Comparison of ENCODE assay signal across 9 cellular contexts in genomic region chr16:89037261-89038152, GRCh38. TPM values are rescaled to one million over a fixed set of nuclear protein-coding genes. Genes with fewer than 3 reads are reported as not detected.
DNase-seq lines count a peak whose midpoint lies in the region; ATAC-seq, FAIRE-seq and TF ChIP-seq lines count a peak whose summit lies in the region.
"Had no signal": no experiment of that assay in that cellular context is flagged by ENCODE, and none has a peak within 500 bp of the region (broad histone marks: within the 10 kb centered on the region; RNA-seq: fewer than 3 reads in every experiment).

No MANE protein-coding gene starts in this region.

- no peak overlapping the region for H3K23ac ChIP-seq in IMR-90 (ENCODE audit: low read depth, low read length)

- no peak overlapping the region for H4K91ac ChIP-seq in IMR-90 (ENCODE audit: insufficient read depth, low read depth, low read length)

- H3K4me2 ChIP-seq in A549 (no peak overlapping the region), IMR-90 (ENCODE audit: low read depth, low read length) (no peak overlapping the region)

- dilution Hi-C loops in IMR-90 (cut with HindIII; ENCODE audit: low sequenced_read_pairs, unreplicated experiment): no loop called here

- TF ChIP-seq POLR2A in A549 (IDR thresholded peaks at IDR 0.05; ENCODE audit: low read length) (no peak), IMR-90 (IDR thresholded peaks at IDR 0.05; ENCODE audit: low read depth, low read length) (no peak)

- no peak overlapping the region for H3K18ac ChIP-seq in IMR-90 (ENCODE audit: low read depth, low read length)

- H4K8ac ChIP-seq in IMR-90 (ENCODE audit: low read depth in 2 of 2, low read length in 2 of 2): no peak overlapping the region

- H3K9me1 ChIP-seq in IMR-90 (ENCODE audit: insufficient read depth, low read length): no peaks in the 10 kb centered on the region

- H3K27ac ChIP-seq in A549: no peak overlapping the region
- no peak overlapping the region for H3K27ac ChIP-seq in IMR-90 (ENCODE audit: insufficient read depth, low read length)
- no peak overlapping the region for H3K27ac ChIP-seq in effector memory CD4-positive, alpha-beta T cell (ENCODE audit: insufficient read depth, low read length, poor library complexity, severe bottlenecking)

- FAIRE-seq in A549 (lab: Jason Lieb, UNC): no peak
- FAIRE-seq: G401.6 had no signal

- H2AK9ac ChIP-seq in IMR-90 (replicated peaks; ENCODE audit: low read depth, low read length, poor library complexity): no peak overlapping the region

- POLR2A ChIA-PET in A549 (lab: Yijun Ruan, JAX) (no interaction called here), IMR-90 (lab: Charles Lee; ENCODE audit: unreplicated experiment) (interaction anchor here (0.5 kb wide), 1 partner anchor 22 kb away, joined by 6 read pairs; no protein-coding TSS in a partner anchor)

- H3K4ac ChIP-seq in IMR-90 (ENCODE audit: low read depth, low read length): no peak overlapping the region

- CTCF ChIA-PET in A549 (lab: Yijun Ruan, JAX): interaction anchor here (1.2 kb wide), 1 partner anchor 14 kb away, joined by 3 read pairs; no protein-coding TSS in a partner anchor
- CTCF ChIA-PET in IMR-90 (lab: Yijun Ruan, JAX): no interaction called here

- TF ChIP-seq EP300 in A549 (IDR thresholded peaks at IDR 0.05): no peak

- H3K79me1 ChIP-seq in IMR-90 (ENCODE audit: low read depth in 1 of 2, low read length in 2 of 2): no peaks in the 10 kb centered on the region

- TF ChIP-seq CTCF in A549 (IDR thresholded peaks at IDR 0.05): no peak
- TF ChIP-seq CTCF in IMR-90 (conservative IDR thresholded peaks at IDR 0.05; ENCODE audit: low read depth, low read length): no peak

- no peak overlapping the region for H4K5ac ChIP-seq in IMR-90 (ENCODE audit: low read depth, low read length)

- H3K4me3 ChIP-seq in A549 (no peak overlapping the region), IMR-90 (ENCODE audit: insufficient read depth, low read depth, low read length) (no peak overlapping the region)
- H3K4me3 ChIP-seq in effector memory CD4-positive, alpha-beta T cell (ENCODE audit: insufficient read depth, low read depth, low read length, poor library complexity, severe bottlenecking): no peak overlapping the region

- no TSS peak for BruUV-seq in IMR-90 (replicated peaks; lab: Mats Ljungman, UMichigan)

- H2AK5ac ChIP-seq in IMR-90 (ENCODE audit: low read depth, low read length): no peak overlapping the region

- in situ Hi-C loops in IMR-90 (cut with MboI; ENCODE audit: low sequenced_read_pairs): no loop called here

- no peak overlapping the region for H3K56ac ChIP-seq in IMR-90 (ENCODE audit: extremely low read depth, insufficient read depth, low read length)

- no peak overlapping the region for H3K9ac ChIP-seq in IMR-90 (ENCODE audit: low read depth, low read length)

- H2BK5ac ChIP-seq in IMR-90 (ENCODE audit: low read depth, low read length, poor library complexity, severe bottlenecking): no peak overlapping the region

- 6% methylated on average over 14 of the region's 30 CpGs for WGBS in A549 (ENCODE audit: missing lambda C conversion rate)
- 29% methylated on average over 15 of the region's 30 CpGs; no CpG with 5 or more reads in 1 of the 2 experiments for WGBS in IMR-90 (ENCODE audit: extremely low coverage in 2 of 2, insufficient read length in 1 of 2), 2 experiments

- no peaks in the 10 kb centered on the region for H4K20me1 ChIP-seq in IMR-90 (ENCODE audit: insufficient read depth, low read length)

- H3K9me3 ChIP-seq in A549: no peaks in the 10 kb centered on the region
- H3K9me3 ChIP-seq in IMR-90 (ENCODE audit: control insufficient read depth, insufficient read depth, low read length): no peaks in the 10 kb centered on the region
- H3K9me3 ChIP-seq in effector memory CD4-positive, alpha-beta T cell (ENCODE audit: control insufficient read depth, low read length): no peaks in the 10 kb centered on the region

- no peak overlapping the region for H3K14ac ChIP-seq in IMR-90 (replicated peaks; ENCODE audit: low read depth, low read length)

- peak; percentile 33 to 38 for DNase-seq in A549 (ENCODE audit: low read depth in 1 of 2, low spot score in 1 of 2)
- peak; percentile 20 for DNase-seq in IMR-90
- peak; percentile 24 for DNase-seq in activated naive CD4-positive, alpha-beta T cell treated with Interleukin-2 at 50 U/mL for 16 hours
- peak; percentile 88 for DNase-seq in iPS-NIHi7 (ENCODE audit: extremely low spot score)
- DNase-seq in NCI-H510A (lab: John Stamatoyannopoulos, UW): no peak
- no peak for DNase-seq in NCI-H510A treated with DMSO at 0.1 percent for 48 hours (lab: John Stamatoyannopoulos, UW)
- no peak for DNase-seq in effector memory CD4-positive, alpha-beta T cell

- no peak overlapping the region for H2BK120ac ChIP-seq in IMR-90 (ENCODE audit: low read depth, low read length)

- H2BK15ac ChIP-seq in IMR-90 (ENCODE audit: low read depth, low read length): no peak overlapping the region

- peaks cover 23% of the 10 kb centered on the region for H3K27me3 ChIP-seq in IMR-90 (ENCODE audit: control insufficient read depth, insufficient read depth, low read length)
- H3K27me3 ChIP-seq in effector memory CD4-positive, alpha-beta T cell (replicated peaks; ENCODE audit: control insufficient read depth, insufficient read depth, low read length, poor library complexity, severe bottlenecking): no peaks in the 10 kb centered on the region

- intact Hi-C loops in IMR-90 (cut with micrococcal nuclease): no loop called here

- H2AFZ ChIP-seq in IMR-90 (replicated peaks; ENCODE audit: low read length, poor library complexity): no peak overlapping the region

- TF ChIP-seq RAD21 in A549 (conservative IDR thresholded peaks at IDR 0.05 in 1 of 2, IDR thresholded peaks at IDR 0.05 in 1 of 2) (no peak), IMR-90 (IDR thresholded peaks at IDR 0.05; ENCODE audit: low read length) (no peak)

- no peak overlapping the region for H2BK20ac ChIP-seq in IMR-90 (ENCODE audit: low read depth, low read length)

- ATAC-seq in A549 (peak; percentile 73 to 74), IMR-90 (ENCODE audit: low read depth) (peak; percentile 96), GM21825 (IDR thresholded peaks at IDR 0.05; ENCODE audit: unreplicated experiment) (no peak)

- no peaks in the 10 kb centered on the region for H3K4me1 ChIP-seq in A549
- H3K4me1 ChIP-seq in IMR-90 (ENCODE audit: control insufficient read depth, insufficient read depth, low read length): no peaks in the 10 kb centered on the region
- H3K4me1 ChIP-seq in effector memory CD4-positive, alpha-beta T cell (ENCODE audit: control insufficient read depth, insufficient read depth, low read length, poor library complexity, severe bottlenecking): peaks cover 14% of the 10 kb centered on the region

- H3K36me3 ChIP-seq in IMR-90 (ENCODE audit: control insufficient read depth, insufficient read depth, low read length): no peaks in the 10 kb centered on the region
- H3K36me3 ChIP-seq in effector memory CD4-positive, alpha-beta T cell (ENCODE audit: control insufficient read depth, insufficient read depth, low read length): no peaks in the 10 kb centered on the region

TF ChIP-seq in A549, 52 proteins besides CTCF, POLR2A, EP300 and RAD21 (continues in another document):
- no peak for TF ChIP-seq HES2 (IDR thresholded peaks at IDR 0.05)

TF ChIP-seq in IMR-90, 13 proteins besides CTCF, POLR2A, EP300 and RAD21:
- TF ChIP-seq ELK1 (IDR thresholded peaks at IDR 0.05; ENCODE audit: borderline replicate concordance, low read depth, low read length) (no peak), NFE2L2 (IDR thresholded peaks at IDR 0.05; ENCODE audit: low read depth, low read length) (no peak), RCOR1 (IDR thresholded peaks at IDR 0.05; ENCODE audit: insufficient replicate concordance, low read length) (no peak), CHD1 (IDR thresholded peaks at IDR 0.05; ENCODE audit: low read depth, low read length) (no peak), MAFK (IDR thresholded peaks at IDR 0.05; ENCODE audit: low read depth, low read length) (no peak), BHLHE40 (IDR thresholded peaks at IDR 0.05; ENCODE audit: low read depth, low read length) (no peak), RFX5 (IDR thresholded peaks at IDR 0.05; ENCODE audit: low read depth, low read length) (no peak), SMC3 (IDR thresholded peaks at IDR 0.05; ENCODE audit: low read depth, low read length) (no peak), CEBPB (IDR thresholded peaks at IDR 0.05; ENCODE audit: low read depth, low read length) (no peak), USF2 (IDR thresholded peaks at IDR 0.05; ENCODE audit: low read depth, low read length) (no peak), MXI1 (IDR thresholded peaks at IDR 0.05; ENCODE audit: borderline replicate concordance, low read depth, low read length) (no peak), FOS (IDR thresholded peaks at IDR 0.05; ENCODE audit: low read depth, low read length) (no peak), MAZ (IDR thresholded peaks at IDR 0.05; ENCODE audit: borderline replicate concordance, low read depth, low read length) (no peak)

RNA-seq across cellular contexts. Expression of gene ACSF3, which starts 56.1 kb away (rescaled TPM):
- polyA plus RNA-seq in A549 (2011; rRNA removed) (9.8 and 11.5 TPM in 2 replicates), A549 (2017; fragmentation: RNase III; extraction: RNeasy Plus Mini Kit Qiagen cat#74134 plus additional on column Dnase treatment) (13.1 to 13.2 TPM (median 13.2 TPM) in 3 replicates), IMR-90 (2012; rRNA removed) (14.2 and 14.8 TPM in 2 replicates)
- 19.1 and 23.9 TPM in 2 replicates for polyA plus RNA-seq in A549 (2012; cell fraction: cytosol; rRNA removed)
- polyA plus RNA-seq in A549 (2012; cell fraction: nucleus; rRNA removed): 26.8 and 31.5 TPM in 2 replicates
- 21.0 and 25.9 TPM in 2 replicates for polyA minus RNA-seq in A549 (2011; rRNA and poly(A)+ RNA removed)
- 9.5 and 10.6 TPM in 2 replicates for total RNA-seq in IMR-90 (2012; rRNA removed)
- polyA plus RNA-seq in IMR-90 (2012; cell fraction: cytosol; rRNA removed): 6.6 and 12.7 TPM in 2 replicates
- 22.4 and 31.0 TPM in 2 replicates for polyA plus RNA-seq in IMR-90 (2012; cell fraction: nucleus; rRNA removed; ENCODE audit: low replicate concordance)

Comparison
In these comparisons a context has a peak if more than half of its experiments do, and no peak if none do; other contexts are left out.
1. DNase-seq: peak in A549 (2 of 2), IMR-90 (single experiment), activated naive CD4-positive, alpha-beta T cell treated with Interleukin-2 at 50 U/mL for 16 hours (single experiment) and iPS-NIHi7 (single experiment); none in NCI-H510A (single experiment), NCI-H510A treated with DMSO at 0.1 percent for 48 hours (single experiment) and effector memory CD4-positive, alpha-beta T cell (0 of 3).